ENCODE assay signal across 2 cellular contexts in genomic region chr9:20208951-20209350, GRCh38.
TF ChIP-seq lines count a peak whose summit lies in the region.

No MANE protein-coding gene starts in this region.

TF ChIP-seq in neural cell, 6 proteins besides CTCF, POLR2A, EP300 and RAD21 (continued from another document):
- TF ChIP-seq REST (IDR thresholded peaks at IDR 0.05; ENCODE audit: borderline replicate concordance): no peak

TF ChIP-seq in SK-N-SH treated with all-trans-retinoic acid at 6 μM for 48 hours, 23 proteins besides CTCF, POLR2A, EP300 and RAD21 (continued from another document):
- TF ChIP-seq ARNTL (CRISPR knock-in tag; IDR thresholded peaks at IDR 0.05; ENCODE audit: borderline replicate concordance, low read depth): no peak
- TF ChIP-seq ZFP30 (CRISPR knock-in tag; IDR thresholded peaks at IDR 0.05): no peak
- TF ChIP-seq ESRRG (CRISPR knock-in tag; IDR thresholded peaks at IDR 0.05): no peak
- no peak for TF ChIP-seq PPARA (CRISPR knock-in tag; IDR thresholded peaks at IDR 0.05; ENCODE audit: borderline replicate concordance)
- TF ChIP-seq ZFP3 (CRISPR knock-in tag; IDR thresholded peaks at IDR 0.05): no peak
TF ChIP-seq in SK-N-SH treated with all-trans-retinoic acid at 6 μM for 48 hours: peak in this region for 0.
